In the genomic region with DNA sequence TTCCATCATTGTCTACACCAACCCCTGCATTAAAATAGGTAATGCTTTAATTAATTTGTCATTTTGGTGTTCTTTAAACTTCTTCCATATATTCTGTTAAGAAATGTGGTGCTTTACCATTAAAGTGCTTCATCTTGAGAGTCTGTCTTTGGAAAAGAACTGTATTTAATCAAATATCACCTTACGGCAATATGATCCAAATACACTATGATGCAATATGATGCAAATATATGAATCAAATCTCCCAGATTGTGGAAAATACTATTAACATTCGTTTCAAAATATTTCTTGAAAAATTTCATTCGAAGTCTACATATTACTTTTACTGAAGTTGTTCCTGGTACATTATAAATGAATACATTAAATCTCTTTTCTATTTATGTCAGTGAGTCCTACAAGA, we compare ENCODE assay signal across 25 cellular contexts.
"Had no signal": no experiment of that assay in that cellular context is flagged by ENCODE, and none has a peak within 500 bp of the region (broad histone marks: within the 10 kb centered on the region; RNA-seq: fewer than 3 reads in every experiment).

No MANE protein-coding gene starts in this region.

- H3K9me3 Mint-ChIP-seq: activated CD4-positive, alpha-beta T cell treated with anti-CD3 and anti-CD28 coated beads, Interleukin-2, amount 10 ng/mL, durations not matched to agents 7 days and 5 days; activated naive CD4-positive, alpha-beta T cell treated with anti-CD3 and anti-CD28 coated beads, Interleukin-2, amount 50 U/mL, for 24 hours; activated naive CD8-positive, alpha-beta T cell treated with anti-CD3 and anti-CD28 coated beads, Interleukin-2, amount 50 U/mL, for 24 hours; dendritic cell treated with granulocyte-macrophage colony-stimulating factor and Interleukin-4, amounts not matched to agents 40 ng/mL and 50 ng/mL, for 4 days; nephron progenitor cell; stimulated activated naive B cell treated with anti-CD40 and anti-IgM and Interleukin-4, amounts not matched to agents 10 μg/mL and 1 μg/mL and 100 μg/mL, for 72 hours; WTC11 had no signal

- H3K27ac Mint-ChIP-seq: activated naive CD4-positive, alpha-beta T cell treated with anti-CD3 and anti-CD28 coated beads, Interleukin-2, amount 50 U/mL, for 24 hours; activated naive CD8-positive, alpha-beta T cell treated with anti-CD3 and anti-CD28 coated beads, Interleukin-2, amount 50 U/mL, for 24 hours; dendritic cell treated with granulocyte-macrophage colony-stimulating factor and Interleukin-4, amounts not matched to agents 40 ng/mL and 50 ng/mL, for 4 days; nephron progenitor cell; progenitor cell of endocrine pancreas; stimulated activated naive B cell treated with anti-CD40 and anti-IgM and Interleukin-4, amounts not matched to agents 10 μg/mL and 1 μg/mL and 100 μg/mL, for 72 hours; WTC11 had no signal

- H3K27me3 Mint-ChIP-seq: activated CD4-positive, alpha-beta T cell treated with anti-CD3 and anti-CD28 coated beads, Interleukin-2, amount 10 ng/mL, durations not matched to agents 7 days and 5 days; activated naive CD4-positive, alpha-beta T cell treated with anti-CD3 and anti-CD28 coated beads, Interleukin-2, amount 50 U/mL, for 24 hours; activated naive CD8-positive, alpha-beta T cell treated with anti-CD3 and anti-CD28 coated beads, Interleukin-2, amount 50 U/mL, for 24 hours; dendritic cell treated with granulocyte-macrophage colony-stimulating factor and Interleukin-4, amounts not matched to agents 40 ng/mL and 50 ng/mL, for 4 days; progenitor cell of endocrine pancreas; stimulated activated naive B cell treated with anti-CD40 and anti-IgM and Interleukin-4, amounts not matched to agents 10 μg/mL and 1 μg/mL and 100 μg/mL, for 72 hours had no signal

- H3K4me3 Mint-ChIP-seq: activated CD4-positive, alpha-beta T cell treated with anti-CD3 and anti-CD28 coated beads, Interleukin-2, amount 10 ng/mL, durations not matched to agents 7 days and 5 days; activated naive CD4-positive, alpha-beta T cell treated with anti-CD3 and anti-CD28 coated beads, Interleukin-2, amount 50 U/mL, for 24 hours; dendritic cell treated with granulocyte-macrophage colony-stimulating factor and Interleukin-4, amounts not matched to agents 40 ng/mL and 50 ng/mL, for 4 days; nephron progenitor cell; stimulated activated naive B cell treated with anti-CD40 and anti-IgM and Interleukin-4, amounts not matched to agents 10 μg/mL and 1 μg/mL and 100 μg/mL, for 72 hours; WTC11 had no signal

- H3K4me1 Mint-ChIP-seq: nephron progenitor cell; stimulated activated naive B cell treated with anti-CD40 and anti-IgM and Interleukin-4, amounts not matched to agents 10 μg/mL and 1 μg/mL and 100 μg/mL, for 72 hours; WTC11 had no signal

- DNase-seq: activated CD4-positive, alpha-beta T cell treated with anti-CD3 and anti-CD28 coated beads for 1 hour; activated CD8-positive, alpha-beta T cell treated with anti-CD3 and anti-CD28 coated beads, Interleukin-2, amount 10 ng/mL, durations not matched to agents 7 days and 5 days; activated gamma-delta T cell; activated naive CD8-positive, alpha-beta T cell treated with anti-CD3 and anti-CD28 coated beads, Interleukin-2, amount 50 U/mL, for 24 hours; amygdala; caudate nucleus; foreskin melanocyte; heart right ventricle; islet precursor cell; left ventricle myocardium inferior; mucosa of descending colon; nephron progenitor cell; sigmoid colon; stimulated activated CD4-positive, alpha-beta T cell treated with anti-CD3 and anti-CD28 coated beads, Interleukin-4, amount 100 ng/mL, for 4 hours; stimulated activated CD8-positive, alpha-beta memory T cell treated with anti-CD3 and anti-CD28 coated beads, Interleukin-4, amount 100 ng/mL, for 48 hours; stimulated activated naive B cell treated with anti-CD40 and anti-IgM and Interleukin-4, amounts not matched to agents 10 μg/mL and 1 μg/mL and 100 μg/mL, for 72 hours; stomach; thyroid gland; upper lobe of left lung had no signal

- ATAC-seq: activated CD8-positive, alpha-beta T cell treated with anti-CD3 and anti-CD28 coated beads, Interleukin-2, amount 10 ng/mL, durations not matched to agents 7 days and 5 days; heart right ventricle; mucosa of descending colon; stimulated activated naive B cell treated with anti-CD40 and anti-IgM and Interleukin-4, amounts not matched to agents 10 μg/mL and 1 μg/mL and 100 μg/mL, for 72 hours; WTC11 had no signal

- FAIRE-seq: small intestine had no signal
